In genomic region chr18:58495202-58495601, GRCh38 we compare ENCODE assay signal across 16 cellular contexts.
DNase-seq lines count a peak whose midpoint lies in the region; ATAC-seq, FAIRE-seq and TF ChIP-seq lines count a peak whose summit lies in the region.
"Had no signal": no experiment of that assay in that cellular context is flagged by ENCODE, and none has a peak within 500 bp of the region (broad histone marks: within the 10 kb centered on the region; RNA-seq: fewer than 3 reads in every experiment).

No MANE protein-coding gene starts in this region.

- H3K4me1 ChIP-seq in HepG2 (ENCODE audit: insufficient read depth, low read length) (peaks cover 98% of the 10 kb centered on the region), right lobe of liver (peaks cover 0 to 10% (median 0%) of the 10 kb centered on the region in 4 donors)

- TF ChIP-seq EP300 in HepG2 (IDR thresholded peaks at IDR 0.05; ENCODE audit: low read depth in 2 of 2, low read length in 2 of 2) (no peak), HepG2 (CRISPR knock-in tag; IDR thresholded peaks at IDR 0.05; ENCODE audit: borderline replicate concordance) (no peak)

- ATAC-seq in HepG2 (no peak), right lobe of liver (no peak), HG02798 (IDR thresholded peaks at IDR 0.05; ENCODE audit: poor library complexity, unreplicated experiment) (peak; percentile 6), HG02938 (IDR thresholded peaks at IDR 0.05; ENCODE audit: unreplicated experiment) (no peak)

- intact Hi-C loops in HepG2 (cut with micrococcal nuclease; ENCODE audit: unreplicated experiment), result loop anchor here (10.0 kb wide), 1 partner anchor 270 kb away; no protein-coding TSS in a partner anchor
- intact Hi-C loops in right lobe of liver (cut with DNase I), result loop anchor here in 1 of 2 donors (10.0 kb wide), 1 partner anchor 270 kb away; no protein-coding TSS in a partner anchor

- H3K36me3 ChIP-seq in HepG2 (replicated peaks in 1 of 2; ENCODE audit: control insufficient read depth in 1 of 2, insufficient read depth in 2 of 2, low read length in 2 of 2) (no peaks in the 10 kb centered on the region), right lobe of liver (no peaks in the 10 kb centered on the region)
- H3K36me3 ChIP-seq: esophagus squamous epithelium, neural progenitor cell, spleen had no signal

- peak overlapping the region; percentile 63 for H3K27ac ChIP-seq in HepG2 (ENCODE audit: extremely low read length, insufficient read depth, low read length)
- no peak overlapping the region for H3K27ac ChIP-seq in right lobe of liver
- H3K27ac ChIP-seq: esophagus squamous epithelium, neural progenitor cell, spleen had no signal

- no peak overlapping the region for H3K4me2 ChIP-seq in HepG2 (ENCODE audit: low read depth, low read length)
- H3K4me2 ChIP-seq: neural progenitor cell had no signal

- DNase-seq in HepG2 (ENCODE audit: low spot score), result no peak
- DNase-seq in right lobe of liver, result no peak
- DNase-seq in fibroblast of mammary gland (ENCODE audit: low read depth), result peak; percentile 66
- no peak for DNase-seq in activated CD4-positive, alpha-beta T cell treated with anti-CD3 and anti-CD28 coated beads for 4 hours
- DNase-seq in D341Med (ENCODE audit: low spot score), result no peak
- no peak for DNase-seq in hypothalamus (lab: John Stamatoyannopoulos, UW)
- DNase-seq: activated T-cell treated with anti-CD3 and anti-CD28 coated beads, Interleukin-2, amount 50 U/mL, for 48 hours; amniotic stem cell; cortex of kidney; esophagus squamous epithelium; NCI-H187 treated with DMSO at 0.1 percent for 48 hours; NCI-H69; spleen had no signal

- BruUV-seq in HepG2 (replicated peaks; lab: Mats Ljungman, UMichigan), result no TSS peak

- no peak for FAIRE-seq in HepG2 (lab: Jason Lieb, UNC)

- CTCF ChIA-PET in HepG2 (lab: Yijun Ruan, JAX; ENCODE audit: low intra/inter-chr PET ratio, low total read pairs), result interaction anchor here (2.8 kb wide), 1 partner anchor 95 kb away, joined by 36 read pairs; no protein-coding TSS in a partner anchor

- TF ChIP-seq POLR2A in HepG2 (IDR thresholded peaks at IDR 0.05; ENCODE audit: insufficient read depth in 1 of 2, low read depth in 2 of 2, low read length in 2 of 2) (no peak), right lobe of liver (IDR thresholded peaks at IDR 0.05) (no peak)

- in situ Hi-C loops in HepG2 (cut with HindIII; ENCODE audit: extremely low pct_ligation_motif_present, low pct_unique_long_range_greater_than_20kb), result loop anchor here (5.0 to 10.0 kb wide), 3 partner anchors 470 to 613 kb away; no protein-coding TSS in a partner anchor

- no peaks in the 10 kb centered on the region for H3K9me3 ChIP-seq in HepG2 (ENCODE audit: low read length)
- H3K9me3 ChIP-seq in right lobe of liver, result no peaks in the 10 kb centered on the region
- H3K9me3 ChIP-seq: esophagus squamous epithelium, spleen had no signal

- no peak overlapping the region for H3K4me3 ChIP-seq in HepG2 (replicated peaks in 1 of 3; ENCODE audit: insufficient read depth in 1 of 3, low read depth in 2 of 3, low read length in 3 of 3)
- H3K4me3 ChIP-seq in right lobe of liver, result no peak overlapping the region
- no peak overlapping the region for H3K4me3 ChIP-seq in fibroblast of mammary gland (ENCODE audit: control insufficient read depth, low read depth, low read length)
- H3K4me3 ChIP-seq: esophagus squamous epithelium, neural progenitor cell, spleen had no signal

- POLR2A ChIA-PET in HepG2 (lab: Yijun Ruan, JAX), result interaction anchor here (2.0 to 4.4 kb wide), 2 partner anchors 81 to 88 kb away, joined by 10 to 24 read pairs; no protein-coding TSS in a partner anchor

- no peaks in the 10 kb centered on the region for H3K27me3 ChIP-seq in HepG2 (ENCODE audit: control insufficient read depth in 1 of 2, insufficient read depth in 2 of 2, low read length in 2 of 2)
- H3K27me3 ChIP-seq in right lobe of liver, result no peaks in the 10 kb centered on the region
- H3K27me3 ChIP-seq: neural progenitor cell had no signal

- H3K9ac ChIP-seq in HepG2 (ENCODE audit: insufficient read depth, low read depth, low read length), result no peak overlapping the region
- H3K9ac ChIP-seq: neural progenitor cell had no signal

- no peak for TF ChIP-seq CTCF in HepG2 (CRISPR knock-in tag; IDR thresholded peaks at IDR 0.05)
- TF ChIP-seq CTCF in right lobe of liver (IDR thresholded peaks at IDR 0.05), result no peak
- TF ChIP-seq CTCF in fibroblast of mammary gland (conservative IDR thresholded peaks at IDR 0.05; ENCODE audit: control insufficient read depth, insufficient read depth, low read depth, low read length), result no peak

- H2AFZ ChIP-seq in HepG2 (ENCODE audit: low read length), result no peak overlapping the region
- H2AFZ ChIP-seq: neural progenitor cell had no signal

- WGBS in HepG2 (ENCODE audit: low lambda C conversion rate), result 96% methylated on average over 4 of the region's 4 CpGs
- WGBS in right lobe of liver (ENCODE audit: insufficient coverage, low coverage, low lambda C conversion rate, missing lambda C conversion rate), result 78% methylated on average over 4 of the region's 4 CpGs

- no peaks in the 10 kb centered on the region for H4K20me1 ChIP-seq in HepG2 (ENCODE audit: insufficient read depth, low read length)

- TF ChIP-seq RAD21 in HepG2 (CRISPR knock-in tag; IDR thresholded peaks at IDR 0.05), result no peak

- no peaks in the 10 kb centered on the region for H3K79me2 ChIP-seq in HepG2 (ENCODE audit: insufficient read depth, low read length)

TF ChIP-seq in HepG2, 621 proteins besides CTCF, POLR2A, EP300 and RAD21:
- no peak for TF ChIP-seq ZFAT (CRISPR knock-in tag; conservative IDR thresholded peaks at IDR 0.05)
- no peak for TF ChIP-seq ZNF343 (CRISPR knock-in tag; IDR thresholded peaks at IDR 0.05)
TF ChIP-seq in HepG2: peak in this region for 0.
